2 cellular contexts compared by ENCODE assay signal in the genomic region with DNA sequence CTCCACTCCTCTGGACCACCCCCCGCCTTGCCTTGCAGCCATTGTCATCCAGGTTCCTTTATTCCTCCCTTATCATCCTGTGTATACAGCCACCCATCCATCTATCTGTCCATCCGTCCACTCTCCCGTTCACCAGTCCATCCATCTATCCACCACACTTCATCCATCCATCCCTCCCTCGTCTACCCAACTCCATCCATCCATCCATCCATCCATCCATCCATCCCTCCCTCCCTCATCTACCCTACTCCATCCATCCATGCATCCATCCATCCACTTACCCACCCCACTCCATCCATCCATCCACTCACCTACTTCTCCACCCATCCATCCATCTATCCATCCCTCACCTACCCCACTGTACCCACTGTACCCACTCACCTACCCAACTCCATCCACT.
TF ChIP-seq lines count a peak whose summit lies in the region.

No MANE protein-coding gene starts in this region.

TF ChIP-seq in HepG2, 621 proteins besides CTCF, POLR2A, EP300 and RAD21:
- TF ChIP-seq NBN (conservative IDR thresholded peaks at IDR 0.05) (0 out of 2 replicates have a peak, but pooled peaks have one; percentile 10), POLR2G (IDR thresholded peaks at IDR 0.05; ENCODE audit: low read depth, low read length) (0 out of 2 replicates have a peak, but pooled peaks have one; percentile 18), NONO (IDR thresholded peaks at IDR 0.05) (0 out of 2 replicates have a peak, but pooled peaks have one; percentile 31), NONO (CRISPR knock-in tag; conservative IDR thresholded peaks at IDR 0.05) (no peak), TCF7 (IDR thresholded peaks at IDR 0.05; ENCODE audit: low read depth) (no peak), RBM22 (optimal IDR thresholded peaks at IDR 0.05; ENCODE audit: low read length) (peak; percentile 20), ADNP (CRISPR knock-in tag; IDR thresholded peaks at IDR 0.05) (no peak)
- TF ChIP-seq, protein P1, sequence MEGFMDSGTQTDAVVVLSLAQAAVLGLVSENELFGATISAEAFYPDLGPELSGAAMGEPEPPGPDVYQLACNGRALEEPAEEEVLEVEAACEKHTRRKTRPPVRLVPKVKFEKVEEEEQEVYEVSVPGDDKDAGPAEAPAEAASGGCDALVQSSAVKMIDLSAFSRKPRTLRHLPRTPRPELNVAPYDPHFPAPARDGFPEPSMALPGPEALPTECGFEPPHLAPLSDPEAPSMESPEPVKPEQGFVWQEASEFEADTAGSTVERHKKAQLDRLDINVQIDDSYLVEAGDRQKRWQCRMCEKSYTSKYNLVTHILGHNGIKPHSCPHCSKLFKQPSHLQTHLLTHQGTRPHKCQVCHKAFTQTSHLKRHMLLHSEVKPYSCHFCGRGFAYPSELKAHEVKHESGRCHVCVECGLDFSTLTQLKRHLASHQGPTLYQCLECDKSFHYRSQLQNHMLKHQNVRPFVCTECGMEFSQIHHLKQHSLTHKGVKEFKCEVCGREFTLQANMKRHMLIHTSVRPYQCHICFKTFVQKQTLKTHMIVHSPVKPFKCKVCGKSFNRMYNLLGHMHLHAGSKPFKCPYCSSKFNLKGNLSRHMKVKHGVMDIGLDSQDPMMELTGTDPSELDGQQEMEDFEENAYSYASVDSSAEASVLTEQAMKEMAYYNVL (CRISPR knock-in tag; IDR thresholded peaks at IDR 0.05; ENCODE audit: borderline replicate concordance) = peak; percentile 64

TF ChIP-seq in IMR-90, 13 proteins besides CTCF, POLR2A, EP300 and RAD21:
- no peak for TF ChIP-seq CHD1 (IDR thresholded peaks at IDR 0.05; ENCODE audit: low read depth, low read length)
- no peak for TF ChIP-seq BHLHE40 (IDR thresholded peaks at IDR 0.05; ENCODE audit: low read depth, low read length)
- TF ChIP-seq NFE2L2 (IDR thresholded peaks at IDR 0.05; ENCODE audit: low read depth, low read length) = no peak
- TF ChIP-seq RFX5 (IDR thresholded peaks at IDR 0.05; ENCODE audit: low read depth, low read length) = no peak
- TF ChIP-seq, protein P2, sequence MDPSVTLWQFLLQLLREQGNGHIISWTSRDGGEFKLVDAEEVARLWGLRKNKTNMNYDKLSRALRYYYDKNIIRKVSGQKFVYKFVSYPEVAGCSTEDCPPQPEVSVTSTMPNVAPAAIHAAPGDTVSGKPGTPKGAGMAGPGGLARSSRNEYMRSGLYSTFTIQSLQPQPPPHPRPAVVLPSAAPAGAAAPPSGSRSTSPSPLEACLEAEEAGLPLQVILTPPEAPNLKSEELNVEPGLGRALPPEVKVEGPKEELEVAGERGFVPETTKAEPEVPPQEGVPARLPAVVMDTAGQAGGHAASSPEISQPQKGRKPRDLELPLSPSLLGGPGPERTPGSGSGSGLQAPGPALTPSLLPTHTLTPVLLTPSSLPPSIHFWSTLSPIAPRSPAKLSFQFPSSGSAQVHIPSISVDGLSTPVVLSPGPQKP (IDR thresholded peaks at IDR 0.05; ENCODE audit: borderline replicate concordance, low read depth, low read length) = no peak
- TF ChIP-seq MXI1 (IDR thresholded peaks at IDR 0.05; ENCODE audit: borderline replicate concordance, low read depth, low read length) = no peak
- no peak for TF ChIP-seq CEBPB (IDR thresholded peaks at IDR 0.05; ENCODE audit: low read depth, low read length)
- no peak for TF ChIP-seq RCOR1 (IDR thresholded peaks at IDR 0.05; ENCODE audit: insufficient replicate concordance, low read length)
- TF ChIP-seq SMC3 (IDR thresholded peaks at IDR 0.05; ENCODE audit: low read depth, low read length) = no peak
